39 cellular contexts compared by ENCODE assay signal in the genomic region with DNA sequence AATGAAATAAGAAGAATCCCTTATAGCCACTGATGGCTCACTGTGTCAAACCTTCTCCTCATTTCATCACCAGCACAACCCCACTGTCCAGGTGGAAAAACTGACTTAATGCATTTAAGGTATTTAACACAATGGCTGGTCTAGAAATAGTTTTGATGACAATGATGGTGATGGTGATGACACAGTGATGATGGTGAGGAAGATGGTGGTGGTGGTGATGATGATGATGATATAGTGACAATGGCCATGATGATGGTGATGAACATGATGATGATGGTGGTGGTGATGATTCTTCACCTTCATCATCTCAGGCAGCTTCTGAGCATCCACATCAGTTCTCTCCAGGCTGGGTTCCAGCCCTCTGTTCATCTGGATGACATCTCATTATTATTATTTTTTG.
"Had no signal": no experiment of that assay in that cellular context is flagged by ENCODE, and none has a peak within 500 bp of the region (broad histone marks: within the 10 kb centered on the region; RNA-seq: fewer than 3 reads in every experiment).

No MANE protein-coding gene starts in this region.

- H3K36me3 ChIP-seq: adrenal gland, ascending aorta, brain microvascular endothelial cell, breast epithelium, cardiac muscle cell had no signal

- FAIRE-seq: astrocyte, bronchial epithelial cell had no signal

- H3K9me3 ChIP-seq: adrenal gland, ascending aorta, body of pancreas, breast epithelium had no signal

- H3K9me3 Mint-ChIP-seq: activated naive CD4-positive, alpha-beta T cell treated with anti-CD3 and anti-CD28 coated beads for 36 hours; activated naive CD4-positive, alpha-beta T cell treated with anti-CD3 and anti-CD28 coated beads, Interleukin-2, amount 50 U/mL, for 24 hours; activated naive CD8-positive, alpha-beta T cell treated with anti-CD3 and anti-CD28 coated beads for 36 hours; activated naive CD8-positive, alpha-beta T cell treated with anti-CD3 and anti-CD28 coated beads, Interleukin-2, amount 50 U/mL, for 24 hours; activated T-cell treated with anti-CD3 and anti-CD28 coated beads, Interleukin-2, amount 50 U/mL, for 24 hours; activated T-cell treated with anti-CD3 and anti-CD28 coated beads, Interleukin-2, amount 50 U/mL, for 72 hours; activated T-helper 1 cell treated with anti-CD3 and anti-CD28 coated beads, Interleukin-12 subunit alpha, Interleukin-12 subunit beta, Interleukin-2, Interleukin-4 antibody, amounts not matched to agents 30 ng/mL and 10 ng/mL and 1 ng/mL, durations not matched to agents 14 hours and 24 hours and 36 hours; activated T-helper 17 cell treated with anti-CD3 and anti-CD28 coated beads, Interleukin-2, amount 50 U/mL, for 72 hours; activated T-helper 2 cell treated with anti-CD3 and anti-CD28 coated beads, Interferon-gamma antibody, Interleukin-2, Interleukin-4, amounts not matched to agents 10 μg/mL and 5 μg/mL and 100 μg/mL, durations not matched to agents 14 hours and 24 hours and 36 hours; central memory CD8-positive, alpha-beta T cell had no signal

- H3K27ac ChIP-seq: adrenal gland, ascending aorta, brain microvascular endothelial cell, breast epithelium, cardiac muscle cell had no signal

- H3K36me3 Mint-ChIP-seq: activated naive CD4-positive, alpha-beta T cell treated with anti-CD3 and anti-CD28 coated beads, Interleukin-2, amount 10 ng/mL, durations not matched to agents 7 days and 5 days; activated naive CD4-positive, alpha-beta T cell treated with anti-CD3 and anti-CD28 coated beads, Interleukin-2, amount 50 U/mL, for 24 hours; activated naive CD8-positive, alpha-beta T cell; activated naive CD8-positive, alpha-beta T cell treated with anti-CD3 and anti-CD28 coated beads for 36 hours; activated naive CD8-positive, alpha-beta T cell treated with anti-CD3 and anti-CD28 coated beads, Interleukin-2, amount 10 ng/mL, durations not matched to agents 7 days and 5 days; brain had no signal

- DNase-seq: activated effector memory CD4-positive, alpha-beta T cell treated with anti-CD3 and anti-CD28 coated beads, Interleukin-2, amount 50 U/mL, for 16 hours; activated effector memory CD4-positive, alpha-beta T cell treated with Interleukin-2 at 50 U/mL for 16 hours; activated gamma-delta T cell; activated gamma-delta T cell treated with Interleukin-2 at 50 U/mL for 16 hours; activated naive CD4-positive, alpha-beta T cell; activated naive CD4-positive, alpha-beta T cell treated with anti-CD3 and anti-CD28 coated beads for 36 hours; activated naive CD4-positive, alpha-beta T cell treated with anti-CD3 and anti-CD28 coated beads, Interleukin-2, amount 10 ng/mL, durations not matched to agents 7 days and 5 days; activated naive CD4-positive, alpha-beta T cell treated with anti-CD3 and anti-CD28 coated beads, Interleukin-2, amount 50 U/mL, for 16 hours; activated naive CD4-positive, alpha-beta T cell treated with Interleukin-2 at 50 U/mL for 16 hours; activated naive CD8-positive, alpha-beta T cell treated with anti-CD3 and anti-CD28 coated beads for 36 hours; activated naive CD8-positive, alpha-beta T cell treated with anti-CD3 and anti-CD28 coated beads, Interleukin-2, amount 10 ng/mL, durations not matched to agents 7 days and 5 days; activated naive CD8-positive, alpha-beta T cell treated with anti-CD3 and anti-CD28 coated beads, Interleukin-2, amount 50 U/mL, for 24 hours; activated T-cell treated with anti-CD3 and anti-CD28 coated beads, Interleukin-2, amount 50 U/mL, for 1 hour; activated T-cell treated with anti-CD3 and anti-CD28 coated beads, Interleukin-2, amount 50 U/mL, for 24 hours; activated T-cell treated with anti-CD3 and anti-CD28 coated beads, Interleukin-2, amount 50 U/mL, for 4 hours; activated T-cell treated with anti-CD3 and anti-CD28 coated beads, Interleukin-2, amount 50 U/mL, for 48 hours; activated T-cell treated with anti-CD3 and anti-CD28 coated beads, Interleukin-2, amount 50 U/mL, for 72 hours; adrenal gland; amniotic stem cell; amygdala; anterior cingulate cortex; aorta; body of pancreas; brain microvascular endothelial cell; caudate nucleus; central memory CD4-positive, alpha-beta T cell; cerebellar nuclear complex had no signal

- H3K27ac Mint-ChIP-seq: activated naive CD4-positive, alpha-beta T cell treated with anti-CD3 and anti-CD28 coated beads for 36 hours; activated naive CD4-positive, alpha-beta T cell treated with anti-CD3 and anti-CD28 coated beads, Interleukin-2, amount 10 ng/mL, durations not matched to agents 7 days and 5 days; activated naive CD4-positive, alpha-beta T cell treated with anti-CD3 and anti-CD28 coated beads, Interleukin-2, amount 50 U/mL, for 24 hours; activated naive CD8-positive, alpha-beta T cell; activated naive CD8-positive, alpha-beta T cell treated with anti-CD3 and anti-CD28 coated beads for 36 hours; activated naive CD8-positive, alpha-beta T cell treated with anti-CD3 and anti-CD28 coated beads, Interleukin-2, amount 10 ng/mL, durations not matched to agents 7 days and 5 days; activated naive CD8-positive, alpha-beta T cell treated with anti-CD3 and anti-CD28 coated beads, Interleukin-2, amount 50 U/mL, for 24 hours; activated T-cell treated with anti-CD3 and anti-CD28 coated beads, Interleukin-2, amount 50 U/mL, for 24 hours; activated T-cell treated with anti-CD3 and anti-CD28 coated beads, Interleukin-2, amount 50 U/mL, for 72 hours; activated T-helper 1 cell treated with anti-CD3 and anti-CD28 coated beads, Interleukin-12 subunit alpha, Interleukin-12 subunit beta, Interleukin-2, Interleukin-4 antibody, amounts not matched to agents 30 ng/mL and 10 ng/mL and 1 ng/mL, durations not matched to agents 14 hours and 24 hours and 36 hours; activated T-helper 17 cell treated with anti-CD3 and anti-CD28 coated beads, Interleukin-2, amount 50 U/mL, for 72 hours; activated T-helper 2 cell treated with anti-CD3 and anti-CD28 coated beads, Interferon-gamma antibody, Interleukin-2, Interleukin-4, amounts not matched to agents 10 μg/mL and 5 μg/mL and 100 μg/mL, durations not matched to agents 14 hours and 24 hours and 36 hours; brain had no signal

- H3K4me3 ChIP-seq: adrenal gland, ascending aorta, body of pancreas, breast epithelium, cardiac muscle cell had no signal

- H3K4me1 ChIP-seq: adrenal gland, ascending aorta, breast epithelium had no signal

- ATAC-seq: activated naive CD8-positive, alpha-beta T cell treated with anti-CD3 and anti-CD28 coated beads, Interleukin-2, amount 50 U/mL, for 24 hours; activated T-cell treated with anti-CD3 and anti-CD28 coated beads, Interleukin-2, amount 50 U/mL, for 4 hours; activated T-cell treated with anti-CD3 and anti-CD28 coated beads, Interleukin-2, amount 50 U/mL, for 72 hours; activated T-helper 17 cell treated with anti-CD3 and anti-CD28 coated beads, Interleukin-2, amount 50 U/mL, for 72 hours; body of pancreas had no signal

- H3K27me3 ChIP-seq: adrenal gland, ascending aorta, body of pancreas, brain microvascular endothelial cell, cardiac muscle cell had no signal
